19 cellular contexts compared by ENCODE assay signal in genomic region chr4:166903408-166903807, GRCh38.
DNase-seq lines count a peak whose midpoint lies in the region; ATAC-seq, FAIRE-seq and TF ChIP-seq lines count a peak whose summit lies in the region.
"Had no signal": no experiment of that assay in that cellular context is flagged by ENCODE, and none has a peak within 500 bp of the region (broad histone marks: within the 10 kb centered on the region; RNA-seq: fewer than 3 reads in every experiment).

No MANE protein-coding gene starts in this region.

- H3K36me3 ChIP-seq in A673 (ENCODE audit: insufficient read depth, low read length, poor library complexity, severe bottlenecking) = no peaks in the 10 kb centered on the region
- no peaks in the 10 kb centered on the region for H3K36me3 ChIP-seq in GM12878 (ENCODE audit: control insufficient read depth in 2 of 2, insufficient read depth in 2 of 2, low read length in 1 of 2)
- no peaks in the 10 kb centered on the region for H3K36me3 ChIP-seq in Karpas-422 (ENCODE audit: insufficient read depth, low read length)
- H3K36me3 ChIP-seq: BLaER1 treated with 17β-estradiol and CSF1 and Interleukin-3, amounts not matched to agents 10 nM and 100 nM; HAP-1 had no signal

- RAD21 ChIA-PET in GM12878 (lab: Charles Lee; ENCODE audit: unreplicated experiment) = no interaction called here

- no peak for TF ChIP-seq POLR2A in GM12878 (IDR thresholded peaks at IDR 0.05; ENCODE audit: low read depth, low read length)

- H3K79me2 ChIP-seq in GM12878 (ENCODE audit: control insufficient read depth, insufficient read depth, low read length) = no peaks in the 10 kb centered on the region
- no peaks in the 10 kb centered on the region for H3K79me2 ChIP-seq in Karpas-422 (ENCODE audit: low read length)

- CTCF ChIA-PET in A673 (lab: Charles Lee) (no interaction called here), GM12878 (lab: Yijun Ruan, JAX) (no interaction called here)

- in situ Hi-C loops in GM12878 (cut with MboI) = no loop called here

- peak; percentile 49 for ATAC-seq in GM12878
- ATAC-seq: CD8-positive, alpha-beta T cell had no signal

- H3K9me3 ChIP-seq in A673 (ENCODE audit: low read depth, low read length, poor library complexity, severe bottlenecking) (no peaks in the 10 kb centered on the region), GM12878 (replicated peaks; ENCODE audit: control insufficient read depth, insufficient read depth, low read length) (no peaks in the 10 kb centered on the region), Karpas-422 (ENCODE audit: low read length) (peaks cover 34% of the 10 kb centered on the region)
- H3K9me3 ChIP-seq: BLaER1 treated with 17β-estradiol and CSF1 and Interleukin-3, amounts not matched to agents 10 nM and 100 nM; HAP-1 had no signal

- H3K4me1 ChIP-seq in A673 (ENCODE audit: insufficient read depth, low read length, poor library complexity, severe bottlenecking) = no peaks in the 10 kb centered on the region
- H3K4me1 ChIP-seq in GM12878 (ENCODE audit: control insufficient read depth, insufficient read depth, low read length) = no peaks in the 10 kb centered on the region
- H3K4me1 ChIP-seq in Karpas-422 (ENCODE audit: low read length) = no peaks in the 10 kb centered on the region
- H3K4me1 ChIP-seq: BLaER1 treated with 17β-estradiol and CSF1 and Interleukin-3, amounts not matched to agents 10 nM and 100 nM; HAP-1 had no signal

- H3K4me2 ChIP-seq in GM12878 (ENCODE audit: control insufficient read depth, insufficient read depth) = no peak overlapping the region
- H3K4me2 ChIP-seq in Karpas-422 (ENCODE audit: low read depth, low read length, poor library complexity, severe bottlenecking) = no peak overlapping the region
- H3K4me2 ChIP-seq: BLaER1 treated with 17β-estradiol and CSF1 and Interleukin-3, amounts not matched to agents 10 nM and 100 nM; KMS-11; PC-9 had no signal

- intact Hi-C loops in A673 (cut with micrococcal nuclease; ENCODE audit: unreplicated experiment) = no loop called here
- intact Hi-C loops in GM12878 (cut with micrococcal nuclease; ENCODE audit: unreplicated experiment) = no loop called here

- no peak for TF ChIP-seq RAD21 in GM12878 (IDR thresholded peaks at IDR 0.05; ENCODE audit: insufficient read depth, low read depth, low read length)

- FAIRE-seq in GM12878 (lab: Jason Lieb, UNC) = peak; percentile 57

- H3K9me2 ChIP-seq in Karpas-422 (replicated peaks; ENCODE audit: insufficient read depth, low read length) = 0 out of 2 replicates have a peak, but pooled peaks cover 3% of the 10 kb centered on the region

- H3K4me3 ChIP-seq in A673 (ENCODE audit: low read depth, low read length, poor library complexity, severe bottlenecking) = no peak overlapping the region
- no peak overlapping the region for H3K4me3 ChIP-seq in GM12865 (ENCODE audit: low read depth, low read length)
- H3K4me3 ChIP-seq in GM12878 = no peak overlapping the region
- H3K4me3 ChIP-seq in Karpas-422 (ENCODE audit: low read length) = no peak overlapping the region
- H3K4me3 ChIP-seq: BLaER1 treated with 17β-estradiol and CSF1 and Interleukin-3, amounts not matched to agents 10 nM and 100 nM; HAP-1; PC-9 had no signal

- no TSS peak for BruUV-seq in A673 (replicated peaks; lab: Mats Ljungman, UMichigan)
- no TSS peak for BruUV-seq in GM12878 (replicated peaks; lab: Mats Ljungman, UMichigan)

- peak; percentile 3 for DNase-seq in A673 (ENCODE audit: low spot score)
- peak; percentile 47 for DNase-seq in GM12865 (ENCODE audit: low read depth)
- DNase-seq in NCI-H1105 treated with DMSO at 0.1 percent for 48 hours (lab: John Stamatoyannopoulos, UW) = peak; percentile 47
- no peak for DNase-seq in GM12878 (ENCODE audit: low read depth, low spot score)
- DNase-seq in central memory CD4-positive, alpha-beta T cell = no peak
- no peak for DNase-seq in AG08395 (ENCODE audit: low spot score)
- DNase-seq in Karpas-422 = no peak
- DNase-seq: ACHN; CD8-positive, alpha-beta T cell; IMR-90; NCI-H1436 treated with DMSO at 0.1 percent for 48 hours; NCI-H2029; PC-9; RPMI8226; SHP77; T1000 had no signal

- no peak for TF ChIP-seq CTCF in A673 (conservative IDR thresholded peaks at IDR 0.05; ENCODE audit: low read depth, low read length)
- TF ChIP-seq CTCF in GM12865 (IDR thresholded peaks at IDR 0.05; ENCODE audit: insufficient read depth, low read depth, low read length, missing control alignments) = no peak
- no peak for TF ChIP-seq CTCF in GM12878 (IDR thresholded peaks at IDR 0.05 in 2 of 3, conservative IDR thresholded peaks at IDR 0.05 in 1 of 3; ENCODE audit: control insufficient read depth in 2 of 3, extremely low read depth in 1 of 3, insufficient read depth in 1 of 3, low read depth in 3 of 3, low read length in 3 of 3)

- H4K20me1 ChIP-seq in GM12878 (ENCODE audit: control insufficient read depth, insufficient read depth) = no peaks in the 10 kb centered on the region
- no peaks in the 10 kb centered on the region for H4K20me1 ChIP-seq in Karpas-422 (ENCODE audit: insufficient read depth, low read depth, low read length)
- H4K20me1 ChIP-seq: BLaER1 treated with 17β-estradiol and CSF1 and Interleukin-3, amounts not matched to agents 10 nM and 100 nM had no signal

- H3K9ac ChIP-seq in GM12878 (ENCODE audit: control insufficient read depth, insufficient read depth, low read length) (no peak overlapping the region), Karpas-422 (ENCODE audit: low read length) (no peak overlapping the region)
- H3K9ac ChIP-seq: BLaER1 treated with 17β-estradiol and CSF1 and Interleukin-3, amounts not matched to agents 10 nM and 100 nM; KMS-11 had no signal

- TF ChIP-seq EP300 in GM12878 (IDR thresholded peaks at IDR 0.05; ENCODE audit: borderline replicate concordance in 1 of 2, control insufficient read depth in 1 of 2, low read depth in 2 of 2, low read length in 2 of 2) = no peak

- POLR2A ChIA-PET in A673 (lab: Charles Lee; ENCODE audit: low non-redundant PET) (no interaction called here), GM12878 (lab: Charles Lee) (no interaction called here)

- H3K27me3 ChIP-seq in A673 (replicated peaks; ENCODE audit: insufficient read depth, low read depth, low read length, poor library complexity) = no peaks in the 10 kb centered on the region
- H3K27me3 ChIP-seq in GM12878 (replicated peaks in 1 of 2; ENCODE audit: control insufficient read depth in 2 of 2, insufficient read depth in 2 of 2, low read length in 1 of 2) = no peaks in the 10 kb centered on the region
- H3K27me3 ChIP-seq in Karpas-422 (ENCODE audit: low read length) = no peaks in the 10 kb centered on the region
- H3K27me3 ChIP-seq: BLaER1 treated with 17β-estradiol and CSF1 and Interleukin-3, amounts not matched to agents 10 nM and 100 nM had no signal

- H3K27ac ChIP-seq in A673 (ENCODE audit: low read depth, low read length, poor library complexity, severe bottlenecking) = no peak overlapping the region
- no peak overlapping the region for H3K27ac ChIP-seq in GM12878 (ENCODE audit: control insufficient read depth, insufficient read depth)
- H3K27ac ChIP-seq in Karpas-422 (ENCODE audit: low read length) = no peak overlapping the region
- H3K27ac ChIP-seq: BLaER1 treated with 17β-estradiol and CSF1 and Interleukin-3, amounts not matched to agents 10 nM and 100 nM; KMS-11; PC-9 had no signal

- 0% methylated on average over 5 of the region's 5 CpGs for WGBS in GM12878 (ENCODE audit: insufficient coverage, insufficient replicate concordance, low lambda C conversion rate, missing lambda C conversion rate)

- no peak overlapping the region for H2AFZ ChIP-seq in GM12878 (ENCODE audit: control insufficient read depth, low read depth, low read length)
- no peak overlapping the region for H2AFZ ChIP-seq in Karpas-422 (ENCODE audit: low read length)
- H2AFZ ChIP-seq: PC-9 had no signal

- SMC1A ChIA-PET in GM12878 (lab: Charles Lee; ENCODE audit: uncharacterized antibody, unreplicated experiment) = interaction anchor here (0.7 to 1.9 kb wide), 2 partner anchors 8 to 64 kb away, joined by 3 to 5 read pairs; no protein-coding TSS in a partner anchor

TF ChIP-seq in GM12878, 131 proteins besides CTCF, POLR2A, EP300 and RAD21 (continues in another document):
- TF ChIP-seq, protein P1, sequence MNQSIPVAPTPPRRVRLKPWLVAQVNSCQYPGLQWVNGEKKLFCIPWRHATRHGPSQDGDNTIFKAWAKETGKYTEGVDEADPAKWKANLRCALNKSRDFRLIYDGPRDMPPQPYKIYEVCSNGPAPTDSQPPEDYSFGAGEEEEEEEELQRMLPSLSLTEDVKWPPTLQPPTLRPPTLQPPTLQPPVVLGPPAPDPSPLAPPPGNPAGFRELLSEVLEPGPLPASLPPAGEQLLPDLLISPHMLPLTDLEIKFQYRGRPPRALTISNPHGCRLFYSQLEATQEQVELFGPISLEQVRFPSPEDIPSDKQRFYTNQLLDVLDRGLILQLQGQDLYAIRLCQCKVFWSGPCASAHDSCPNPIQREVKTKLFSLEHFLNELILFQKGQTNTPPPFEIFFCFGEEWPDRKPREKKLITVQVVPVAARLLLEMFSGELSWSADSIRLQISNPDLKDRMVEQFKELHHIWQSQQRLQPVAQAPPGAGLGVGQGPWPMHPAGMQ (IDR thresholded peaks at IDR 0.05; ENCODE audit: borderline replicate concordance) = no peak
- TF ChIP-seq STAT3 (IDR thresholded peaks at IDR 0.05; ENCODE audit: low read depth, low read length) (no peak), MEF2B (IDR thresholded peaks at IDR 0.05; ENCODE audit: partially characterized antibody, poor library complexity, severe bottlenecking) (no peak)

Comparison
In these comparisons a context has a peak if more than half of its experiments do, and no peak if none do; other contexts are left out.
1. DNase-seq: peak in A673 (single experiment), GM12865 (single experiment) and NCI-H1105 treated with DMSO at 0.1 percent for 48 hours (single experiment); none in GM12878 (single experiment), central memory CD4-positive, alpha-beta T cell (single experiment), AG08395 (single experiment) and Karpas-422 (single experiment).